ENCODE assay signal across 13 cellular contexts in the genomic region with DNA sequence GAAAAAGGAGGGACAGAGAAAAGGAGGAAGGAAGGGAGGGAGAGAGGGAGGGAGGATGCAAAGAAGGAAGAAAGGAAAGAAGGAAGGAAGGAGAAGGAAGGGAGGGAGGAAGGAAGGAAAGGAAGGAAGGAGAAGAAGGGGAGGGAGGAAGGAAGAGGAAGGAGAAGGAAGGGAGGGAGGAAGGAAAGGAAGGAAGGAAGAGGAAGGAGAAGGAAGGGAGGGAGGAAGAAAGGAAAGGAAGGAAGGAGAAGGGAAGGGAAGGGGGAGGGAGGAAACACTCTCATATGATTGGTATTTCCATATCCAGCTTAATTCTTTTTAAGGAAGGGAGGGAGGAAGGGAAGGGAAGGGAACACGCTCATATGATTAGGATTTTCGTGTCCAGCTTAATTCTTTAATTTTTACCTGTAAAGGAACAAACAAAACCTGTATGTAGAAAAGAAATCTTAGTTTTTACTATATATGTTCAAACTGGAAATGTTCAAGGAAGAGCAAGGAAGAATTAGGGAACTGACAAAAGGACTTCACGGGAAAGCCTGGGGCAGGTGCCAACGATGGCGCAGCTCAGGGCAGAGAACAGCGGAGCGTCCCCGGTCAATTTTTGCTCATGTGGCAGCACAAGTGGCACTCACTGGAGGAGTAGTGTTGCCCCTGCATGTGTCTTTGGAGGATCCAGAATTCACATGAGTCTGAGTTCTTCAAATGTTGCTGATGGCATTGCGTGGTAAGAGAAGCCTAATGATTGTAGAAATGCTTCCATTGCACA.
A peak's percentile ranks its signal among the peaks of the same experiment; 100 is the strongest.
DNase-seq lines count a peak whose midpoint lies in the region; ATAC-seq and TF ChIP-seq lines count a peak whose summit lies in the region.
"Had no signal": no experiment of that assay in that cellular context is flagged by ENCODE, and none has a peak within 500 bp of the region (broad histone marks: within the 10 kb centered on the region; RNA-seq: fewer than 3 reads in every experiment).

No MANE protein-coding gene starts in this region.

- H3K4me2 ChIP-seq in MM.1S (ENCODE audit: low read depth, low read length): peak overlapping the region; percentile 22; the same call in 1 of the 2 replicates

- no peak for TF ChIP-seq CTCF in MM.1S (IDR thresholded peaks at IDR 0.05; ENCODE audit: low read length)
- no peak for TF ChIP-seq CTCF in testis (IDR thresholded peaks at IDR 0.05)
- no peak for TF ChIP-seq CTCF in natural killer cell (IDR thresholded peaks at IDR 0.05)

- POLR2A ChIA-PET in HEK293T (lab: Yijun Ruan, JAX): no interaction called here

- no peak for TF ChIP-seq POLR2A in testis (IDR thresholded peaks at IDR 0.05)

- H3K36me3 ChIP-seq in MM.1S (replicated peaks; ENCODE audit: insufficient read depth, low read length) (no peaks in the 10 kb centered on the region), duodenal mucosa (ENCODE audit: control insufficient read depth in 1 of 2, insufficient read depth in 2 of 2, low read length in 2 of 2) (no peaks in the 10 kb centered on the region), muscle layer of duodenum (ENCODE audit: control insufficient read depth in 1 of 2, insufficient read depth in 2 of 2, low read length in 2 of 2) (no peaks in the 10 kb centered on the region), testis (ENCODE audit: low read depth, missing control alignments) (no peaks in the 10 kb centered on the region)
- H3K36me3 ChIP-seq: HAP-1 had no signal

- no peaks in the 10 kb centered on the region for H4K20me1 ChIP-seq in MM.1S (ENCODE audit: insufficient read depth, low read length)

- no peaks in the 10 kb centered on the region for H3K36me3 Mint-ChIP-seq in natural killer cell
- H3K36me3 Mint-ChIP-seq: activated CD8-positive, alpha-beta memory T cell treated with anti-CD3 and anti-CD28 coated beads, Interleukin-2, amount 10 ng/mL, durations not matched to agents 7 days and 5 days; activated naive CD8-positive, alpha-beta T cell had no signal

- no peak overlapping the region for H3K4me3 Mint-ChIP-seq in natural killer cell
- H3K4me3 Mint-ChIP-seq: activated CD8-positive, alpha-beta memory T cell treated with anti-CD3 and anti-CD28 coated beads, Interleukin-2, amount 10 ng/mL, durations not matched to agents 7 days and 5 days; activated naive CD8-positive, alpha-beta T cell had no signal

- H3K27ac ChIP-seq in MM.1S (ENCODE audit: low read length) (no peak overlapping the region), duodenal mucosa (ENCODE audit: low read depth, low read length) (no peak overlapping the region), muscle layer of duodenum (ENCODE audit: low read length) (peak overlapping the region; percentile 64), testis (peak overlapping the region; percentile 89 to 93)

- DNase-seq in MM.1S: no peak
- DNase-seq in testis: no peak
- DNase-seq in SHP77 treated with DMSO at 0.1 percent for 48 hours (lab: John Stamatoyannopoulos, UW): no peak
- DNase-seq in HEK293T (ENCODE audit: extremely low spot score): no peak
- DNase-seq in DMS 273 (lab: John Stamatoyannopoulos, UW; ENCODE audit: unreplicated experiment): no peak
- no peak for DNase-seq in natural killer cell
- DNase-seq: activated CD8-positive, alpha-beta memory T cell treated with anti-CD3 and anti-CD28 coated beads, Interleukin-2, amount 10 ng/mL, durations not matched to agents 7 days and 5 days; COR-L47; NCI-H510A treated with DMSO at 0.1 percent for 48 hours had no signal

- 86 to 89% methylated on average over 9 of the region's 9 CpGs for WGBS in testis, 2 donors

- H3K9me2 ChIP-seq in MM.1S (replicated peaks; ENCODE audit: insufficient read depth, low read length): no peaks in the 10 kb centered on the region

- CTCF ChIA-PET in HEK293T (lab: Yijun Ruan, JAX): interaction anchor here (0.7 kb wide), 1 partner anchor 13 kb away, joined by 3 read pairs; no protein-coding TSS in a partner anchor

- H3K9me3 Mint-ChIP-seq in natural killer cell: no peaks in the 10 kb centered on the region

- H3K9ac ChIP-seq in MM.1S (ENCODE audit: low read length): no peak overlapping the region
- no peak overlapping the region for H3K9ac ChIP-seq in duodenal mucosa (ENCODE audit: low read depth in 1 of 2, low read length in 2 of 2)

- no peak overlapping the region for H3K4me3 ChIP-seq in MM.1S (ENCODE audit: low read length)
- peak overlapping the region; percentile 51 to 55 for H3K4me3 ChIP-seq in duodenal mucosa (ENCODE audit: low read depth in 1 of 2, low read length in 2 of 2)
- H3K4me3 ChIP-seq in muscle layer of duodenum (ENCODE audit: low read depth in 1 of 2, low read length in 2 of 2): peak overlapping the region; percentile 41 to 49
- H3K4me3 ChIP-seq in testis: peak overlapping the region in 1 of 2 donors; percentile 13
- H3K4me3 ChIP-seq: HAP-1 had no signal

- no peak overlapping the region for H3K27ac Mint-ChIP-seq in natural killer cell
- H3K27ac Mint-ChIP-seq: activated CD8-positive, alpha-beta memory T cell treated with anti-CD3 and anti-CD28 coated beads, Interleukin-2, amount 10 ng/mL, durations not matched to agents 7 days and 5 days; activated naive CD8-positive, alpha-beta T cell had no signal

- no peaks in the 10 kb centered on the region for H3K9me3 ChIP-seq in MM.1S (replicated peaks; ENCODE audit: insufficient read depth, low read length)
- H3K9me3 ChIP-seq in duodenal mucosa (ENCODE audit: control insufficient read depth in 1 of 2, low read length in 2 of 2): no peaks in the 10 kb centered on the region
- no peaks in the 10 kb centered on the region for H3K9me3 ChIP-seq in muscle layer of duodenum (ENCODE audit: control insufficient read depth in 1 of 2, low read length in 2 of 2)
- H3K9me3 ChIP-seq in testis: no peaks in the 10 kb centered on the region
- H3K9me3 ChIP-seq: HAP-1 had no signal

- H3K4me1 Mint-ChIP-seq in natural killer cell: no peaks in the 10 kb centered on the region
- H3K4me1 Mint-ChIP-seq: activated CD8-positive, alpha-beta memory T cell treated with anti-CD3 and anti-CD28 coated beads, Interleukin-2, amount 10 ng/mL, durations not matched to agents 7 days and 5 days had no signal

- no peaks in the 10 kb centered on the region for H3F3A ChIP-seq in MM.1S (ENCODE audit: insufficient read depth, low read length)

- no peaks in the 10 kb centered on the region for H3K27me3 ChIP-seq in MM.1S (replicated peaks; ENCODE audit: insufficient read depth, low read length)
- H3K27me3 ChIP-seq in duodenal mucosa (ENCODE audit: control insufficient read depth in 1 of 2, insufficient read depth in 2 of 2, low read length in 2 of 2): no peaks in the 10 kb centered on the region
- H3K27me3 ChIP-seq in muscle layer of duodenum (ENCODE audit: low read depth, low read length): no peaks in the 10 kb centered on the region
- H3K27me3 ChIP-seq in testis: no peaks in the 10 kb centered on the region

- H3K27me3 Mint-ChIP-seq in natural killer cell (ENCODE audit: low read depth in 2 of 2): no peaks in the 10 kb centered on the region
- H3K27me3 Mint-ChIP-seq: activated naive CD8-positive, alpha-beta T cell had no signal

- H3K4me1 ChIP-seq in MM.1S (ENCODE audit: low read length) (peaks cover 3% of the 10 kb centered on the region; the same call in 1 of the 2 replicates), duodenal mucosa (ENCODE audit: control insufficient read depth in 1 of 2, insufficient read depth in 2 of 2, low read length in 2 of 2) (peaks cover 7% of the 10 kb centered on the region in 2 donors), muscle layer of duodenum (ENCODE audit: control insufficient read depth in 1 of 2, insufficient read depth in 2 of 2, low read length in 2 of 2) (peaks cover 0 to 13% of the 10 kb centered on the region in 2 donors), testis (peaks cover 18% of the 10 kb centered on the region)

- no peaks in the 10 kb centered on the region for H3K79me2 ChIP-seq in MM.1S (ENCODE audit: low read length)

- peak overlapping the region; percentile 67; the same call in 1 of the 2 replicates for H2AFZ ChIP-seq in MM.1S (ENCODE audit: low read length)

- intact Hi-C loops in testis (cut with DNase I; ENCODE audit: low total_unique reads): loop anchor here (10.0 kb wide), 1 partner anchor 88 kb away; no protein-coding TSS in a partner anchor
- intact Hi-C loops in natural killer cell (cut with micrococcal nuclease): no loop called here

- ATAC-seq in natural killer cell: no peak
- ATAC-seq: activated CD8-positive, alpha-beta memory T cell treated with anti-CD3 and anti-CD28 coated beads, Interleukin-2, amount 10 ng/mL, durations not matched to agents 7 days and 5 days had no signal

TF ChIP-seq in HEK293T, 16 proteins besides CTCF, POLR2A, EP300 and RAD21:
- TF ChIP-seq HDGF (IDR thresholded peaks at IDR 0.05; ENCODE audit: borderline replicate concordance) (no peak), L3MBTL2 (conservative IDR thresholded peaks at IDR 0.05) (no peak), FOXK2 (IDR thresholded peaks at IDR 0.05) (no peak), ARNT (IDR thresholded peaks at IDR 0.05) (no peak), FOXA1 (IDR thresholded peaks at IDR 0.05) (no peak), CTBP1 (IDR thresholded peaks at IDR 0.05; ENCODE audit: borderline replicate concordance) (no peak), FOXM1 (IDR thresholded peaks at IDR 0.05; ENCODE audit: borderline replicate concordance) (no peak), ELF4 (IDR thresholded peaks at IDR 0.05) (no peak), TARDBP (IDR thresholded peaks at IDR 0.05) (no peak)
- TF ChIP-seq, protein P1, sequence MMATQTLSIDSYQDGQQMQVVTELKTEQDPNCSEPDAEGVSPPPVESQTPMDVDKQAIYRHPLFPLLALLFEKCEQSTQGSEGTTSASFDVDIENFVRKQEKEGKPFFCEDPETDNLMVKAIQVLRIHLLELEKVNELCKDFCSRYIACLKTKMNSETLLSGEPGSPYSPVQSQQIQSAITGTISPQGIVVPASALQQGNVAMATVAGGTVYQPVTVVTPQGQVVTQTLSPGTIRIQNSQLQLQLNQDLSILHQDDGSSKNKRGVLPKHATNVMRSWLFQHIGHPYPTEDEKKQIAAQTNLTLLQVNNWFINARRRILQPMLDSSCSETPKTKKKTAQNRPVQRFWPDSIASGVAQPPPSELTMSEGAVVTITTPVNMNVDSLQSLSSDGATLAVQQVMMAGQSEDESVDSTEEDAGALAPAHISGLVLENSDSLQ (IDR thresholded peaks at IDR 0.05): no peak

Comparison
In these comparisons a context has a peak if more than half of its experiments do, and no peak if none do; other contexts are left out.
1. H3K27ac ChIP-seq: peak in muscle layer of duodenum (single experiment) and testis (2 of 2); none in MM.1S (single experiment) and duodenal mucosa (single experiment).